2 cellular contexts compared by ENCODE assay signal in genomic region chr10:130782467-130782866, GRCh38.
TF ChIP-seq lines count a peak whose summit lies in the region.

No MANE protein-coding gene starts in this region.

TF ChIP-seq in HepG2, 621 proteins besides CTCF, POLR2A, EP300 and RAD21 (continued from another document):
- TF ChIP-seq ETS1 (CRISPR knock-in tag; IDR thresholded peaks at IDR 0.05), result no peak
- no peak for TF ChIP-seq ZNF142 (CRISPR knock-in tag; IDR thresholded peaks at IDR 0.05)
- TF ChIP-seq ZFP1 (CRISPR knock-in tag; IDR thresholded peaks at IDR 0.05), result no peak
- TF ChIP-seq SP4 (CRISPR knock-in tag; IDR thresholded peaks at IDR 0.05), result no peak
- TF ChIP-seq CREB1 (IDR thresholded peaks at IDR 0.05), result no peak
- TF ChIP-seq CREB1 (CRISPR knock-in tag; IDR thresholded peaks at IDR 0.05), result no peak
- TF ChIP-seq TOPORS (CRISPR knock-in tag; IDR thresholded peaks at IDR 0.05), result no peak
- TF ChIP-seq SUZ12 (IDR thresholded peaks at IDR 0.05; ENCODE audit: low read depth, low read length), result no peak
- no peak for TF ChIP-seq CREM (IDR thresholded peaks at IDR 0.05)
- no peak for TF ChIP-seq CREM (CRISPR knock-in tag; IDR thresholded peaks at IDR 0.05)
- TF ChIP-seq PITX1 (CRISPR knock-in tag; IDR thresholded peaks at IDR 0.05), result no peak
- TF ChIP-seq ZGPAT (CRISPR knock-in tag; IDR thresholded peaks at IDR 0.05), result no peak
- no peak for TF ChIP-seq ZNF543 (CRISPR knock-in tag; IDR thresholded peaks at IDR 0.05)

TF ChIP-seq in SK-N-SH treated with all-trans-retinoic acid at 6 μM for 48 hours, 23 proteins besides CTCF, POLR2A, EP300 and RAD21 (continued from another document):
- TF ChIP-seq, protein P1, sequence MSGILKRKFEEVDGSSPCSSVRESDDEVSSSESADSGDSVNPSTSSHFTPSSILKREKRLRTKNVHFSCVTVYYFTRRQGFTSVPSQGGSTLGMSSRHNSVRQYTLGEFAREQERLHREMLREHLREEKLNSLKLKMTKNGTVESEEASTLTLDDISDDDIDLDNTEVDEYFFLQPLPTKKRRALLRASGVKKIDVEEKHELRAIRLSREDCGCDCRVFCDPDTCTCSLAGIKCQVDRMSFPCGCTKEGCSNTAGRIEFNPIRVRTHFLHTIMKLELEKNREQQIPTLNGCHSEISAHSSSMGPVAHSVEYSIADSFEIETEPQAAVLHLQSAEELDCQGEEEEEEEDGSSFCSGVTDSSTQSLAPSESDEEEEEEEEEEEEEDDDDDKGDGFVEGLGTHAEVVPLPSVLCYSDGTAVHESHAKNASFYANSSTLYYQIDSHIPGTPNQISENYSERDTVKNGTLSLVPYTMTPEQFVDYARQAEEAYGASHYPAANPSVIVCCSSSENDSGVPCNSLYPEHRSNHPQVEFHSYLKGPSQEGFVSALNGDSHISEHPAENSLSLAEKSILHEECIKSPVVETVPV (CRISPR knock-in tag; IDR thresholded peaks at IDR 0.05), result no peak
- TF ChIP-seq GLIS3 (CRISPR knock-in tag; IDR thresholded peaks at IDR 0.05), result no peak
- TF ChIP-seq CSDC2 (CRISPR knock-in tag; IDR thresholded peaks at IDR 0.05), result no peak
- no peak for TF ChIP-seq ZNF70 (CRISPR knock-in tag; IDR thresholded peaks at IDR 0.05)
- TF ChIP-seq, protein P2, sequence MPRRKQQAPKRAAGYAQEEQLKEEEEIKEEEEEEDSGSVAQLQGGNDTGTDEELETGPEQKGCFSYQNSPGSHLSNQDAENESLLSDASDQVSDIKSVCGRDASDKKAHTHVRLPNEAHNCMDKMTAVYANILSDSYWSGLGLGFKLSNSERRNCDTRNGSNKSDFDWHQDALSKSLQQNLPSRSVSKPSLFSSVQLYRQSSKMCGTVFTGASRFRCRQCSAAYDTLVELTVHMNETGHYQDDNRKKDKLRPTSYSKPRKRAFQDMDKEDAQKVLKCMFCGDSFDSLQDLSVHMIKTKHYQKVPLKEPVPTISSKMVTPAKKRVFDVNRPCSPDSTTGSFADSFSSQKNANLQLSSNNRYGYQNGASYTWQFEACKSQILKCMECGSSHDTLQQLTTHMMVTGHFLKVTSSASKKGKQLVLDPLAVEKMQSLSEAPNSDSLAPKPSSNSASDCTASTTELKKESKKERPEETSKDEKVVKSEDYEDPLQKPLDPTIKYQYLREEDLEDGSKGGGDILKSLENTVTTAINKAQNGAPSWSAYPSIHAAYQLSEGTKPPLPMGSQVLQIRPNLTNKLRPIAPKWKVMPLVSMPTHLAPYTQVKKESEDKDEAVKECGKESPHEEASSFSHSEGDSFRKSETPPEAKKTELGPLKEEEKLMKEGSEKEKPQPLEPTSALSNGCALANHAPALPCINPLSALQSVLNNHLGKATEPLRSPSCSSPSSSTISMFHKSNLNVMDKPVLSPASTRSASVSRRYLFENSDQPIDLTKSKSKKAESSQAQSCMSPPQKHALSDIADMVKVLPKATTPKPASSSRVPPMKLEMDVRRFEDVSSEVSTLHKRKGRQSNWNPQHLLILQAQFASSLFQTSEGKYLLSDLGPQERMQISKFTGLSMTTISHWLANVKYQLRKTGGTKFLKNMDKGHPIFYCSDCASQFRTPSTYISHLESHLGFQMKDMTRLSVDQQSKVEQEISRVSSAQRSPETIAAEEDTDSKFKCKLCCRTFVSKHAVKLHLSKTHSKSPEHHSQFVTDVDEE (CRISPR knock-in tag; IDR thresholded peaks at IDR 0.05), result no peak
- no peak for TF ChIP-seq BACH2 (CRISPR knock-in tag; IDR thresholded peaks at IDR 0.05; ENCODE audit: borderline replicate concordance)
- TF ChIP-seq ARNTL (CRISPR knock-in tag; IDR thresholded peaks at IDR 0.05; ENCODE audit: borderline replicate concordance, low read depth), result no peak
